ENCODE assay signal across 1 cellular context in genomic region chr10:34667177-34667576, GRCh38.
TF ChIP-seq lines count a peak whose summit lies in the region.

No MANE protein-coding gene starts in this region.

TF ChIP-seq in HepG2, 621 proteins besides CTCF, POLR2A, EP300 and RAD21 (continued from another document):
- TF ChIP-seq PRDM15 (CRISPR knock-in tag; IDR thresholded peaks at IDR 0.05) (no peak), MBD4 (IDR thresholded peaks at IDR 0.05; ENCODE audit: borderline replicate concordance, low read length) (no peak), ARID2 (CRISPR knock-in tag; IDR thresholded peaks at IDR 0.05; ENCODE audit: borderline replicate concordance) (no peak), ZC3H13 (CRISPR knock-in tag; IDR thresholded peaks at IDR 0.05) (no peak), RAD51 (IDR thresholded peaks at IDR 0.05; ENCODE audit: borderline replicate concordance) (no peak), ARID4A (CRISPR knock-in tag; IDR thresholded peaks at IDR 0.05; ENCODE audit: borderline replicate concordance) (no peak), ZNF280B (CRISPR knock-in tag; IDR thresholded peaks at IDR 0.05; ENCODE audit: borderline replicate concordance) (no peak), HOXA7 (CRISPR knock-in tag; IDR thresholded peaks at IDR 0.05) (no peak), MIXL1 (CRISPR knock-in tag; IDR thresholded peaks at IDR 0.05) (no peak), ZNF576 (CRISPR knock-in tag; IDR thresholded peaks at IDR 0.05) (no peak), ZNF136 (CRISPR knock-in tag; IDR thresholded peaks at IDR 0.05; ENCODE audit: low read depth) (no peak)
